In genomic region chr12:13947237-13947945, GRCh38 we compare ENCODE assay signal across 1 cellular context.
A peak's percentile ranks its signal among the peaks of the same experiment; 100 is the strongest.
TF ChIP-seq lines count a peak whose summit lies in the region.

No MANE protein-coding gene starts in this region.

TF ChIP-seq in K562, 482 proteins besides CTCF, POLR2A, EP300 and RAD21:
- TF ChIP-seq, protein P1, sequence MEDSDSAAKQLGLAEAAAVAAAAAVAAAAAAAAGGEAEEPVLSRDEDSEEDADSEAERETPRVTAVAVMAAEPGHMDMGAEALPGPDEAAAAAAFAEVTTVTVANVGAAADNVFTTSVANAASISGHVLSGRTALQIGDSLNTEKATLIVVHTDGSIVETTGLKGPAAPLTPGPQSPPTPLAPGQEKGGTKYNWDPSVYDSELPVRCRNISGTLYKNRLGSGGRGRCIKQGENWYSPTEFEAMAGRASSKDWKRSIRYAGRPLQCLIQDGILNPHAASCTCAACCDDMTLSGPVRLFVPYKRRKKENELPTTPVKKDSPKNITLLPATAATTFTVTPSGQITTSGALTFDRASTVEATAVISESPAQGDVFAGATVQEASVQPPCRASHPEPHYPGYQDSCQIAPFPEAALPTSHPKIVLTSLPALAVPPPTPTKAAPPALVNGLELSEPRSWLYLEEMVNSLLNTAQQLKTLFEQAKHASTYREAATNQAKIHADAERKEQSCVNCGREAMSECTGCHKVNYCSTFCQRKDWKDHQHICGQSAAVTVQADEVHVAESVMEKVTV (CRISPR knock-in tag; IDR thresholded peaks at IDR 0.05): no peak
- TF ChIP-seq ZNF512 (tag; IDR thresholded peaks at IDR 0.05) (no peak), RFX1 (IDR thresholded peaks at IDR 0.05) (peak; percentile 55)
